ENCODE assay signal across 1 cellular context in genomic region chr18:36828157-36828629, GRCh38.
TF ChIP-seq lines count a peak whose summit lies in the region.

No MANE protein-coding gene starts in this region.

TF ChIP-seq in GM12878, 131 proteins besides CTCF, POLR2A, EP300 and RAD21:
- TF ChIP-seq SMARCA5 (IDR thresholded peaks at IDR 0.05) (0 out of 2 replicates have a peak, but pooled peaks have one; percentile 9), ATF7 (IDR thresholded peaks at IDR 0.05; ENCODE audit: low read depth) (0 out of 2 replicates have a peak, but pooled peaks have one; percentile 6), EED (IDR thresholded peaks at IDR 0.05; ENCODE audit: low read depth) (0 out of 2 replicates have a peak, but pooled peaks have one; percentile 13), HDGF (IDR thresholded peaks at IDR 0.05) (peak; percentile 66; the same call in 1 of the 2 replicates), NBN (IDR thresholded peaks at IDR 0.05) (0 out of 2 replicates have a peak, but pooled peaks have one; percentile 32), RCOR1 (conservative IDR thresholded peaks at IDR 0.05; ENCODE audit: low read depth, low read length) (no peak), SPI1 (IDR thresholded peaks at IDR 0.05; ENCODE audit: borderline replicate concordance, insufficient read depth, low read depth, low read length) (no peak), SUPT20H (IDR thresholded peaks at IDR 0.05; ENCODE audit: borderline replicate concordance, control insufficient read depth, low read depth, low read length) (no peak), KDM1A (IDR thresholded peaks at IDR 0.05; ENCODE audit: borderline replicate concordance) (no peak), STAT1 (conservative IDR thresholded peaks at IDR 0.05) (no peak), PML (IDR thresholded peaks at IDR 0.05; ENCODE audit: low read length) (0 out of 2 replicates have a peak, but pooled peaks have one; percentile 31), IKZF2 (IDR thresholded peaks at IDR 0.05) (peak; percentile 10 to 26; a peak in 1 of 4 replicates)
- TF ChIP-seq, protein P1, sequence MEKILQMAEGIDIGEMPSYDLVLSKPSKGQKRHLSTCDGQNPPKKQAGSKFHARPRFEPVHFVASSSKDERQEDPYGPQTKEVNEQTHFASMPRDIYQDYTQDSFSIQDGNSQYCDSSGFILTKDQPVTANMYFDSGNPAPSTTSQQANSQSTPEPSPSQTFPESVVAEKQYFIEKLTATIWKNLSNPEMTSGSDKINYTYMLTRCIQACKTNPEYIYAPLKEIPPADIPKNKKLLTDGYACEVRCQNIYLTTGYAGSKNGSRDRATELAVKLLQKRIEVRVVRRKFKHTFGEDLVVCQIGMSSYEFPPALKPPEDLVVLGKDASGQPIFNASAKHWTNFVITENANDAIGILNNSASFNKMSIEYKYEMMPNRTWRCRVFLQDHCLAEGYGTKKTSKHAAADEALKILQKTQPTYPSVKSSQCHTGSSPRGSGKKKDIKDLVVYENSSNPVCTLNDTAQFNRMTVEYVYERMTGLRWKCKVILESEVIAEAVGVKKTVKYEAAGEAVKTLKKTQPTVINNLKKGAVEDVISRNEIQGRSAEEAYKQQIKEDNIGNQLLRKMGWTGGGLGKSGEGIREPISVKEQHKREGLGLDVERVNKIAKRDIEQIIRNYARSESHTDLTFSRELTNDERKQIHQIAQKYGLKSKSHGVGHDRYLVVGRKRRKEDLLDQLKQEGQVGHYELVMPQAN (conservative IDR thresholded peaks at IDR 0.05): peak; percentile 42; the same call in 1 of the 2 replicates
- TF ChIP-seq, protein P2, sequence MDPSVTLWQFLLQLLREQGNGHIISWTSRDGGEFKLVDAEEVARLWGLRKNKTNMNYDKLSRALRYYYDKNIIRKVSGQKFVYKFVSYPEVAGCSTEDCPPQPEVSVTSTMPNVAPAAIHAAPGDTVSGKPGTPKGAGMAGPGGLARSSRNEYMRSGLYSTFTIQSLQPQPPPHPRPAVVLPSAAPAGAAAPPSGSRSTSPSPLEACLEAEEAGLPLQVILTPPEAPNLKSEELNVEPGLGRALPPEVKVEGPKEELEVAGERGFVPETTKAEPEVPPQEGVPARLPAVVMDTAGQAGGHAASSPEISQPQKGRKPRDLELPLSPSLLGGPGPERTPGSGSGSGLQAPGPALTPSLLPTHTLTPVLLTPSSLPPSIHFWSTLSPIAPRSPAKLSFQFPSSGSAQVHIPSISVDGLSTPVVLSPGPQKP (IDR thresholded peaks at IDR 0.05; ENCODE audit: low read depth, low read length): no peak
- TF ChIP-seq, protein P3, sequence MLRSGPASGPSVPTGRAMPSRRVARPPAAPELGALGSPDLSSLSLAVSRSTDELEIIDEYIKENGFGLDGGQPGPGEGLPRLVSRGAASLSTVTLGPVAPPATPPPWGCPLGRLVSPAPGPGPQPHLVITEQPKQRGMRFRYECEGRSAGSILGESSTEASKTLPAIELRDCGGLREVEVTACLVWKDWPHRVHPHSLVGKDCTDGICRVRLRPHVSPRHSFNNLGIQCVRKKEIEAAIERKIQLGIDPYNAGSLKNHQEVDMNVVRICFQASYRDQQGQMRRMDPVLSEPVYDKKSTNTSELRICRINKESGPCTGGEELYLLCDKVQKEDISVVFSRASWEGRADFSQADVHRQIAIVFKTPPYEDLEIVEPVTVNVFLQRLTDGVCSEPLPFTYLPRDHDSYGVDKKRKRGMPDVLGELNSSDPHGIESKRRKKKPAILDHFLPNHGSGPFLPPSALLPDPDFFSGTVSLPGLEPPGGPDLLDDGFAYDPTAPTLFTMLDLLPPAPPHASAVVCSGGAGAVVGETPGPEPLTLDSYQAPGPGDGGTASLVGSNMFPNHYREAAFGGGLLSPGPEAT (IDR thresholded peaks at IDR 0.05; ENCODE audit: low read depth): peak; percentile 20; the same call in 1 of the 2 replicates
